Comparison of ENCODE assay signal across 8 cellular contexts in genomic region chr5:60844429-60844890, GRCh38. TPM values are rescaled to one million over a fixed set of nuclear protein-coding genes. Genes with fewer than 3 reads are reported as not detected.
DNase-seq lines count a peak whose midpoint lies in the region; ATAC-seq, FAIRE-seq and TF ChIP-seq lines count a peak whose summit lies in the region.

No MANE protein-coding gene starts in this region.

- no peak overlapping the region for H3K27ac ChIP-seq in esophagus (ENCODE audit: low read depth in 2 of 2, low read length in 1 of 2)
- H3K27ac ChIP-seq in prostate gland = peak overlapping the region; percentile 66 to 82

- H3K27me3 ChIP-seq in esophagus (ENCODE audit: control insufficient read depth in 1 of 2, insufficient read depth in 2 of 2, low read length in 2 of 2) (no peaks in the 10 kb centered on the region), prostate gland (replicated peaks; ENCODE audit: insufficient read depth) (no peaks in the 10 kb centered on the region)

- no peak for TF ChIP-seq POLR2A in prostate gland (IDR thresholded peaks at IDR 0.05)

- H3K36me3 ChIP-seq in esophagus (ENCODE audit: control insufficient read depth in 2 of 2, insufficient read depth in 2 of 2, low read length in 1 of 2) (no peaks in the 10 kb centered on the region), prostate gland (no peaks in the 10 kb centered on the region)

- WGBS in esophagus, 2 donors = 2 to 3% methylated on average over 20 of the region's 20 CpGs
- WGBS in prostate gland = 2% methylated on average over 14 of the region's 20 CpGs

- no peak for FAIRE-seq in D721Med (lab: Jason Lieb, UNC)

- ATAC-seq in GM19395 (IDR thresholded peaks at IDR 0.05; ENCODE audit: unreplicated experiment) (no peak), HG03196 (IDR thresholded peaks at IDR 0.05; ENCODE audit: unreplicated experiment) (no peak)

- peak overlapping the region; percentile 64 to 69 for H3K4me3 ChIP-seq in esophagus (ENCODE audit: low read depth in 1 of 2, low read length in 2 of 2)
- H3K4me3 ChIP-seq in prostate gland = peak overlapping the region; percentile 77 to 89

- H3K4me1 ChIP-seq in esophagus (ENCODE audit: control insufficient read depth in 2 of 2, insufficient read depth in 2 of 2, low read length in 1 of 2) = peaks cover 0 to 5% of the 10 kb centered on the region in 2 donors
- H3K4me1 ChIP-seq in prostate gland (replicated peaks) = no peaks in the 10 kb centered on the region

- H3K9me3 ChIP-seq in esophagus (ENCODE audit: control insufficient read depth in 2 of 2, insufficient read depth in 1 of 2, low read depth in 1 of 2, low read length in 1 of 2) (no peaks in the 10 kb centered on the region), prostate gland (no peaks in the 10 kb centered on the region)

- TF ChIP-seq CTCF in prostate gland (IDR thresholded peaks at IDR 0.05) = no peak
- no peak for TF ChIP-seq CTCF in D721Med (IDR thresholded peaks at IDR 0.05; ENCODE audit: insufficient read depth, missing control alignments)

- intact Hi-C loops in prostate gland (cut with DNase I) = no loop called here

- DNase-seq in DMS79 treated with DMSO at 0.1 percent for 48 hours (lab: John Stamatoyannopoulos, UW) (peak; percentile 14), DMS79 (lab: John Stamatoyannopoulos, UW) (no peak), RKO (ENCODE audit: low spot score) (peak; percentile 78), prostate gland (ENCODE audit: low spot score) (no peak), D721Med (ENCODE audit: insufficient read length, low spot score) (no peak)

RNA-seq across cellular contexts. Expression of gene ELOVL7, which starts 0.4 kb away (rescaled TPM):
- polyA plus RNA-seq in esophagus = 1 to 10 TPM; 2.2 to 2.8 TPM
- 10 to 100 TPM; 15.7 to 23.8 TPM for total RNA-seq in prostate gland

Comparison
In these comparisons a context has a peak if more than half of its experiments do, and no peak if none do; other contexts are left out.
1. DNase-seq: peak in DMS79 treated with DMSO at 0.1 percent for 48 hours (single experiment) and RKO (single experiment); none in DMS79 (single experiment), prostate gland (single experiment) and D721Med (single experiment).
2. H3K27ac ChIP-seq: peak in prostate gland (2 of 2); none in esophagus (0 of 2).